Comparison of ENCODE assay signal across 8 cellular contexts in the genomic region with DNA sequence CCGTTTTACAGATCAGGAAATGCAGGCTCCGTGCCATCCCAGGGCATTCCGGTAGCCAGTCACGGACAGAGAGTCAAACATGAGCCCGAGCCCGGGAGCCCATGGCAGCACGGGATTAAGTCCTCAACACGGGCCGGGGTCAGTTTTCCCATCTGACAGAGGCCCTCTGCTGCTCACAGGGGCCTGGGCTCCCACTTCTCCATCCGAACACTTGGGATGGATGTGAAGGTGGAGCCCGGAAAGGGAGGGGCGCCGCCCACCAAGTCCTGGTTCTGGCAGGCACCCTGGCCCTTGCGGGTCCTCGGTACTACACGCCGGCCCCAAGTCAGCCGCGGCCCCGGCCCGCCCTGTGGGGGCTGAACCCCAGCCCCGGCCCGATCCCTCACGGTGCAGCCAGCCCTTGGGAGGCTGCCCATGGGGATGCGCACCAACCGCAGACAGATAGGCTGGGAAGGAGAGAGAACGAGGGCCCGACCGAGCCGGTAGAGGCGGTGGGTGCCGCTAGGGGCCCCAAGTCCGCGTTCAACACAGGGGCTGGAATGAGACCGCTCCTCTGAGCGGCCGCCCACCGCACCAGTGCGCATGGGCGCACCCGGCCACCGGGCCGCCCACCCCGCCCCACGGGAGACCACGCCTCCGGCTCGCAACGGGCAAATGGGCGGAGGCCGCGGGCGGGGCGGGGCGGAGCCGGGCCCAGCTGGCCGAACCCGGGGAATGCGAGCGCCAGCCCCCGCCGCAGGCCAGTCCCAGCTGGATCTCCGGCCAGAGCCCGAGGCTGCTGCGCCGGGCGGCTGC. TPM values are rescaled to one million over a fixed set of nuclear protein-coding genes. Genes with fewer than 3 reads are reported as not detected.
DNase-seq lines count a peak whose midpoint lies in the region; ATAC-seq and TF ChIP-seq lines count a peak whose summit lies in the region.

A gene (plus strand): TSS at position 743 of the 795 bp plus-strand sequence. CDS start 17,916 bp downstream, outside the sequence.

- peak; percentile 85 for ATAC-seq in HG02623 (IDR thresholded peaks at IDR 0.05; ENCODE audit: unreplicated experiment)

- H3K9me3 ChIP-seq in left ventricle myocardium inferior (replicated peaks) (peaks cover 7% of the 10 kb centered on the region), prostate gland (no peaks in the 10 kb centered on the region)

- H3K4me1 ChIP-seq in left ventricle myocardium inferior (peaks cover 25% of the 10 kb centered on the region), prostate gland (replicated peaks) (peaks cover 3% of the 10 kb centered on the region)

- under 1% methylated on average over 41 of the region's 67 CpGs for WGBS in prostate gland

- DNase-seq in NCI-H1092 treated with DMSO at 0.1 percent for 48 hours (lab: John Stamatoyannopoulos, UW): peak; percentile 89
- peak; percentile 79 for DNase-seq in T follicular helper cell (ENCODE audit: low read depth)
- peak; percentile 87 for DNase-seq in amniotic epithelial cell (ENCODE audit: low read depth)
- peak; percentile 92 for DNase-seq in left ventricle myocardium inferior
- peak; percentile 89 for DNase-seq in prostate gland (ENCODE audit: low spot score)
- peak; percentile 92 for DNase-seq in ureter (ENCODE audit: low spot score)

- H3K36me3 ChIP-seq in left ventricle myocardium inferior (no peaks in the 10 kb centered on the region), prostate gland (no peaks in the 10 kb centered on the region)

- peak within 1 kb of the TSS; percentile 76 for H3K4me3 ChIP-seq in left ventricle myocardium inferior
- peak within 1 kb of the TSS; percentile 65 to 74 for H3K4me3 ChIP-seq in prostate gland

- intact Hi-C loops in left ventricle myocardium inferior (cut with micrococcal nuclease): no loop called here
- intact Hi-C loops in prostate gland (cut with DNase I): no loop called here

- H3K27ac ChIP-seq in left ventricle myocardium inferior (replicated peaks) (peak within 1 kb of the TSS; percentile 89), prostate gland (peak within 1 kb of the TSS; percentile 91 to 95)

- H3K27me3 ChIP-seq in left ventricle myocardium inferior (ENCODE audit: low read depth) (no peaks in the 10 kb centered on the region), prostate gland (replicated peaks; ENCODE audit: insufficient read depth) (no peaks in the 10 kb centered on the region)

- TF ChIP-seq POLR2A in prostate gland (IDR thresholded peaks at IDR 0.05): peak; percentile 90

- TF ChIP-seq CTCF in GM12874 (IDR thresholded peaks at IDR 0.05; ENCODE audit: insufficient read depth, low read depth, low read length) (0 out of 2 replicates have a peak, but pooled peaks have one; percentile 21), left ventricle myocardium inferior (IDR thresholded peaks at IDR 0.05; ENCODE audit: borderline replicate concordance) (peak; percentile 43), prostate gland (IDR thresholded peaks at IDR 0.05) (peak in 3 of 4 experiments; percentile 6 to 42 (median 42))

RNA-seq across cellular contexts. Expression of the gene that starts here (rescaled TPM):
- total RNA-seq in left ventricle myocardium inferior: 2.3 TPM
- 10 to 100 TPM; 28.6 to 83.5 TPM for total RNA-seq in prostate gland
- total RNA-seq in ureter: 143 TPM

Comparison
In these comparisons a context has a peak if more than half of its experiments do, and no peak if none do; other contexts are left out.
1. Peak in every context shown above with its lines: DNase-seq, ATAC-seq, H3K4me3 ChIP-seq and H3K27ac ChIP-seq.